In genomic region chr4:77800483-77801259, GRCh38 we compare ENCODE assay signal across 2 cellular contexts.
TF ChIP-seq lines count a peak whose summit lies in the region.

No MANE protein-coding gene starts in this region.

TF ChIP-seq in liver, 16 proteins besides CTCF, POLR2A, EP300 and RAD21 (continued from another document):
- no peak for TF ChIP-seq ZBTB33 (IDR thresholded peaks at IDR 0.05)
- TF ChIP-seq YY1 (IDR thresholded peaks at IDR 0.05) = no peak
- no peak for TF ChIP-seq HNF4G (IDR thresholded peaks at IDR 0.05)

TF ChIP-seq in HepG2, 621 proteins besides CTCF, POLR2A, EP300 and RAD21 (continued from another document):
- TF ChIP-seq ZNF691 (CRISPR knock-in tag; IDR thresholded peaks at IDR 0.05; ENCODE audit: borderline replicate concordance, low read depth) (no peak), MBD4 (IDR thresholded peaks at IDR 0.05; ENCODE audit: borderline replicate concordance, low read length) (no peak), TSC22D2 (CRISPR knock-in tag; IDR thresholded peaks at IDR 0.05; ENCODE audit: borderline replicate concordance) (no peak), HNRNPK (IDR thresholded peaks at IDR 0.05; ENCODE audit: low read depth, low read length, poor library complexity, severe bottlenecking) (no peak), ZNF432 (CRISPR knock-in tag; IDR thresholded peaks at IDR 0.05; ENCODE audit: borderline replicate concordance) (no peak), NR3C1 (CRISPR knock-in tag; IDR thresholded peaks at IDR 0.05) (no peak), TCF7 (IDR thresholded peaks at IDR 0.05; ENCODE audit: low read depth) (no peak)
